ENCODE assay signal across 2 cellular contexts in the genomic region with DNA sequence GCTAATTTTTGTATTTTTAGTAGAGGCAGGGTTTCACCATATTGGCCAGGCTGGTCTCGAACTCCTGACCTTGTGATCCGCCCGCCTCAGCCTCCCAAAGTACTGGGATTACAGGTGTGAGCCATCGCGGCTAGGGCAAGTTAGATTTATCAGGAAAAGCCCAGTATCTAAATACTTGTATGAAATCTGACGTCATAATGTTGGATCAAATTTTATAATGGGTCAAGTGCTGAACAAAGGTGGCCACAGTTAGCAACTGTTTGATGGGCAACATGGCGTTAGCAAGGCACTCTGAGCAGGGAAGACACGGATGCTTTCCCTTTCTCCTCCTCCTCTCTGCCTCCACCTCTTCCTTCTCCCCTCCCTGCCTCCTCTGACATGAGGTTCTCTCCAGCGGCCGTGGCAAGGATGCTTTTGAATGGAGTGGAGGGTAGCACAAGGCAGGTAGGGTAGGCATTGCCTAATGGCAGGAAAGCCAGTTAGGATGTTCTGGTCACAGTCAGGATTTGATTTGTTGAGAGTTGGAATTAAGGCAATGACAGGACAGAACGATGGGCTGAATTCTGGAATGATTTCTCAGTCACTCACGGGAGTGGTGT.
TF ChIP-seq lines count a peak whose summit lies in the region.

No MANE protein-coding gene starts in this region.

TF ChIP-seq in IMR-90, 13 proteins besides CTCF, POLR2A, EP300 and RAD21:
- no peak for TF ChIP-seq BHLHE40 (IDR thresholded peaks at IDR 0.05; ENCODE audit: low read depth, low read length)
- TF ChIP-seq RCOR1 (IDR thresholded peaks at IDR 0.05; ENCODE audit: insufficient replicate concordance, low read length), result no peak
- no peak for TF ChIP-seq SMC3 (IDR thresholded peaks at IDR 0.05; ENCODE audit: low read depth, low read length)
- TF ChIP-seq CHD1 (IDR thresholded peaks at IDR 0.05; ENCODE audit: low read depth, low read length), result no peak
- no peak for TF ChIP-seq MXI1 (IDR thresholded peaks at IDR 0.05; ENCODE audit: borderline replicate concordance, low read depth, low read length)
- TF ChIP-seq FOS (IDR thresholded peaks at IDR 0.05; ENCODE audit: low read depth, low read length), result no peak
- no peak for TF ChIP-seq MAFK (IDR thresholded peaks at IDR 0.05; ENCODE audit: low read depth, low read length)
- TF ChIP-seq NFE2L2 (IDR thresholded peaks at IDR 0.05; ENCODE audit: low read depth, low read length), result no peak
- TF ChIP-seq CEBPB (IDR thresholded peaks at IDR 0.05; ENCODE audit: low read depth, low read length), result no peak
- TF ChIP-seq, protein P1, sequence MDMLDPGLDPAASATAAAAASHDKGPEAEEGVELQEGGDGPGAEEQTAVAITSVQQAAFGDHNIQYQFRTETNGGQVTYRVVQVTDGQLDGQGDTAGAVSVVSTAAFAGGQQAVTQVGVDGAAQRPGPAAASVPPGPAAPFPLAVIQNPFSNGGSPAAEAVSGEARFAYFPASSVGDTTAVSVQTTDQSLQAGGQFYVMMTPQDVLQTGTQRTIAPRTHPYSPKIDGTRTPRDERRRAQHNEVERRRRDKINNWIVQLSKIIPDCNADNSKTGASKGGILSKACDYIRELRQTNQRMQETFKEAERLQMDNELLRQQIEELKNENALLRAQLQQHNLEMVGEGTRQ (IDR thresholded peaks at IDR 0.05; ENCODE audit: low read depth, low read length), result no peak
- TF ChIP-seq, protein P2, sequence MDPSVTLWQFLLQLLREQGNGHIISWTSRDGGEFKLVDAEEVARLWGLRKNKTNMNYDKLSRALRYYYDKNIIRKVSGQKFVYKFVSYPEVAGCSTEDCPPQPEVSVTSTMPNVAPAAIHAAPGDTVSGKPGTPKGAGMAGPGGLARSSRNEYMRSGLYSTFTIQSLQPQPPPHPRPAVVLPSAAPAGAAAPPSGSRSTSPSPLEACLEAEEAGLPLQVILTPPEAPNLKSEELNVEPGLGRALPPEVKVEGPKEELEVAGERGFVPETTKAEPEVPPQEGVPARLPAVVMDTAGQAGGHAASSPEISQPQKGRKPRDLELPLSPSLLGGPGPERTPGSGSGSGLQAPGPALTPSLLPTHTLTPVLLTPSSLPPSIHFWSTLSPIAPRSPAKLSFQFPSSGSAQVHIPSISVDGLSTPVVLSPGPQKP (IDR thresholded peaks at IDR 0.05; ENCODE audit: borderline replicate concordance, low read depth, low read length), result no peak
- TF ChIP-seq MAZ (IDR thresholded peaks at IDR 0.05; ENCODE audit: borderline replicate concordance, low read depth, low read length), result no peak

TF ChIP-seq in H1, 55 proteins besides CTCF, POLR2A, EP300 and RAD21:
- TF ChIP-seq ATF3 (IDR thresholded peaks at IDR 0.05; ENCODE audit: insufficient read depth, low read depth, low read length), result no peak
- TF ChIP-seq SIRT6 (IDR thresholded peaks at IDR 0.05; ENCODE audit: low read length), result no peak
- TF ChIP-seq SRF (IDR thresholded peaks at IDR 0.05; ENCODE audit: low read depth, low read length), result no peak
- no peak for TF ChIP-seq MAFK (IDR thresholded peaks at IDR 0.05; ENCODE audit: low read depth, low read length)
- TF ChIP-seq TAF1 (IDR thresholded peaks at IDR 0.05; ENCODE audit: low read depth, low read length), result no peak
- TF ChIP-seq SIN3A (conservative IDR thresholded peaks at IDR 0.05 in 1 of 2, IDR thresholded peaks at IDR 0.05 in 1 of 2; ENCODE audit: low read depth in 1 of 2, low read length in 2 of 2), result no peak
- TF ChIP-seq TBP (IDR thresholded peaks at IDR 0.05; ENCODE audit: low read depth, low read length), result no peak
- TF ChIP-seq YY1 (IDR thresholded peaks at IDR 0.05; ENCODE audit: low read depth, low read length), result no peak
- no peak for TF ChIP-seq CEBPB (IDR thresholded peaks at IDR 0.05; ENCODE audit: low read depth, low read length)
- TF ChIP-seq SP2 (IDR thresholded peaks at IDR 0.05; ENCODE audit: low read length), result no peak
- no peak for TF ChIP-seq SIX5 (IDR thresholded peaks at IDR 0.05; ENCODE audit: low read depth, low read length)
- no peak for TF ChIP-seq SUZ12 (IDR thresholded peaks at IDR 0.05; ENCODE audit: low read length)
- TF ChIP-seq, protein P3, sequence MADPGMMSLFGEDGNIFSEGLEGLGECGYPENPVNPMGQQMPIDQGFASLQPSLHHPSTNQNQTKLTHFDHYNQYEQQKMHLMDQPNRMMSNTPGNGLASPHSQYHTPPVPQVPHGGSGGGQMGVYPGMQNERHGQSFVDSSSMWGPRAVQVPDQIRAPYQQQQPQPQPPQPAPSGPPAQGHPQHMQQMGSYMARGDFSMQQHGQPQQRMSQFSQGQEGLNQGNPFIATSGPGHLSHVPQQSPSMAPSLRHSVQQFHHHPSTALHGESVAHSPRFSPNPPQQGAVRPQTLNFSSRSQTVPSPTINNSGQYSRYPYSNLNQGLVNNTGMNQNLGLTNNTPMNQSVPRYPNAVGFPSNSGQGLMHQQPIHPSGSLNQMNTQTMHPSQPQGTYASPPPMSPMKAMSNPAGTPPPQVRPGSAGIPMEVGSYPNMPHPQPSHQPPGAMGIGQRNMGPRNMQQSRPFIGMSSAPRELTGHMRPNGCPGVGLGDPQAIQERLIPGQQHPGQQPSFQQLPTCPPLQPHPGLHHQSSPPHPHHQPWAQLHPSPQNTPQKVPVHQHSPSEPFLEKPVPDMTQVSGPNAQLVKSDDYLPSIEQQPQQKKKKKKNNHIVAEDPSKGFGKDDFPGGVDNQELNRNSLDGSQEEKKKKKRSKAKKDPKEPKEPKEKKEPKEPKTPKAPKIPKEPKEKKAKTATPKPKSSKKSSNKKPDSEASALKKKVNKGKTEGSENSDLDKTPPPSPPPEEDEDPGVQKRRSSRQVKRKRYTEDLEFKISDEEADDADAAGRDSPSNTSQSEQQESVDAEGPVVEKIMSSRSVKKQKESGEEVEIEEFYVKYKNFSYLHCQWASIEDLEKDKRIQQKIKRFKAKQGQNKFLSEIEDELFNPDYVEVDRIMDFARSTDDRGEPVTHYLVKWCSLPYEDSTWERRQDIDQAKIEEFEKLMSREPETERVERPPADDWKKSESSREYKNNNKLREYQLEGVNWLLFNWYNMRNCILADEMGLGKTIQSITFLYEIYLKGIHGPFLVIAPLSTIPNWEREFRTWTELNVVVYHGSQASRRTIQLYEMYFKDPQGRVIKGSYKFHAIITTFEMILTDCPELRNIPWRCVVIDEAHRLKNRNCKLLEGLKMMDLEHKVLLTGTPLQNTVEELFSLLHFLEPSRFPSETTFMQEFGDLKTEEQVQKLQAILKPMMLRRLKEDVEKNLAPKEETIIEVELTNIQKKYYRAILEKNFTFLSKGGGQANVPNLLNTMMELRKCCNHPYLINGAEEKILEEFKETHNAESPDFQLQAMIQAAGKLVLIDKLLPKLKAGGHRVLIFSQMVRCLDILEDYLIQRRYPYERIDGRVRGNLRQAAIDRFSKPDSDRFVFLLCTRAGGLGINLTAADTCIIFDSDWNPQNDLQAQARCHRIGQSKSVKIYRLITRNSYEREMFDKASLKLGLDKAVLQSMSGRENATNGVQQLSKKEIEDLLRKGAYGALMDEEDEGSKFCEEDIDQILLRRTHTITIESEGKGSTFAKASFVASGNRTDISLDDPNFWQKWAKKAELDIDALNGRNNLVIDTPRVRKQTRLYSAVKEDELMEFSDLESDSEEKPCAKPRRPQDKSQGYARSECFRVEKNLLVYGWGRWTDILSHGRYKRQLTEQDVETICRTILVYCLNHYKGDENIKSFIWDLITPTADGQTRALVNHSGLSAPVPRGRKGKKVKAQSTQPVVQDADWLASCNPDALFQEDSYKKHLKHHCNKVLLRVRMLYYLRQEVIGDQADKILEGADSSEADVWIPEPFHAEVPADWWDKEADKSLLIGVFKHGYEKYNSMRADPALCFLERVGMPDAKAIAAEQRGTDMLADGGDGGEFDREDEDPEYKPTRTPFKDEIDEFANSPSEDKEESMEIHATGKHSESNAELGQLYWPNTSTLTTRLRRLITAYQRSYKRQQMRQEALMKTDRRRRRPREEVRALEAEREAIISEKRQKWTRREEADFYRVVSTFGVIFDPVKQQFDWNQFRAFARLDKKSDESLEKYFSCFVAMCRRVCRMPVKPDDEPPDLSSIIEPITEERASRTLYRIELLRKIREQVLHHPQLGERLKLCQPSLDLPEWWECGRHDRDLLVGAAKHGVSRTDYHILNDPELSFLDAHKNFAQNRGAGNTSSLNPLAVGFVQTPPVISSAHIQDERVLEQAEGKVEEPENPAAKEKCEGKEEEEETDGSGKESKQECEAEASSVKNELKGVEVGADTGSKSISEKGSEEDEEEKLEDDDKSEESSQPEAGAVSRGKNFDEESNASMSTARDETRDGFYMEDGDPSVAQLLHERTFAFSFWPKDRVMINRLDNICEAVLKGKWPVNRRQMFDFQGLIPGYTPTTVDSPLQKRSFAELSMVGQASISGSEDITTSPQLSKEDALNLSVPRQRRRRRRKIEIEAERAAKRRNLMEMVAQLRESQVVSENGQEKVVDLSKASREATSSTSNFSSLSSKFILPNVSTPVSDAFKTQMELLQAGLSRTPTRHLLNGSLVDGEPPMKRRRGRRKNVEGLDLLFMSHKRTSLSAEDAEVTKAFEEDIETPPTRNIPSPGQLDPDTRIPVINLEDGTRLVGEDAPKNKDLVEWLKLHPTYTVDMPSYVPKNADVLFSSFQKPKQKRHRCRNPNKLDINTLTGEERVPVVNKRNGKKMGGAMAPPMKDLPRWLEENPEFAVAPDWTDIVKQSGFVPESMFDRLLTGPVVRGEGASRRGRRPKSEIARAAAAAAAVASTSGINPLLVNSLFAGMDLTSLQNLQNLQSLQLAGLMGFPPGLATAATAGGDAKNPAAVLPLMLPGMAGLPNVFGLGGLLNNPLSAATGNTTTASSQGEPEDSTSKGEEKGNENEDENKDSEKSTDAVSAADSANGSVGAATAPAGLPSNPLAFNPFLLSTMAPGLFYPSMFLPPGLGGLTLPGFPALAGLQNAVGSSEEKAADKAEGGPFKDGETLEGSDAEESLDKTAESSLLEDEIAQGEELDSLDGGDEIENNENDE (IDR thresholded peaks at IDR 0.05; ENCODE audit: insufficient replicate concordance, low read length), result no peak
- TF ChIP-seq TEAD4 (IDR thresholded peaks at IDR 0.05; ENCODE audit: low read depth, low read length), result no peak
- TF ChIP-seq HDAC6 (IDR thresholded peaks at IDR 0.05; ENCODE audit: low read depth, low read length), result no peak
- TF ChIP-seq GABPA (IDR thresholded peaks at IDR 0.05; ENCODE audit: borderline replicate concordance, insufficient read depth, low read length), result no peak
